Comparison of ENCODE assay signal across 20 cellular contexts in the genomic region with DNA sequence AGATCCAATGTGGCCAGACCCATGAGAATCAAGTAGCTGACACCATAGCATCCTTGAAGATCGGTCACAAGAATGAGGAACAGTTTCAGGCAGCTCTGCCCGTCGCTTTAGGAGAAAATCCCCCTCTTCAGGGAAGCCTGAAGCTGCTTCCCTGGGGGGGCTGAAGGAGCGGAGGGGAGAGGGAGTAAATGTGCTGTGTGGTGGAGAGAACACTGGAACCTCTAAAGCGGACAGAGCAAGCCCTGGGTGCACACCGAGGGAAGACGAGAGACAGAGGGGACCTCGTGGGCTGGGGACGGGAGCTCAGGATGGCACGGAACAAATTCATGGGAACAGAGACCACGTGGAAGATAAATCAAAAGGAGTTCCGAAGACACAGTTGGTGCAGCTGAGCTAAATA.
DNase-seq lines count a peak whose midpoint lies in the region; ATAC-seq lines count a peak whose summit lies in the region.
"Had no signal": no experiment of that assay in that cellular context is flagged by ENCODE, and none has a peak within 500 bp of the region (broad histone marks: within the 10 kb centered on the region; RNA-seq: fewer than 3 reads in every experiment).

No MANE protein-coding gene starts in this region.

- peaks cover 10% of the 10 kb centered on the region for H3K27me3 Mint-ChIP-seq in activated T-cell treated with anti-CD3 and anti-CD28 coated beads, Interleukin-2, amount 50 U/mL, for 24 hours
- H3K27me3 Mint-ChIP-seq in activated T-cell treated with anti-CD3 and anti-CD28 coated beads, Interleukin-2, amount 50 U/mL, for 72 hours (ENCODE audit: low read depth), result no peaks in the 10 kb centered on the region

- H3K9me3 Mint-ChIP-seq in activated T-cell treated with anti-CD3 and anti-CD28 coated beads, Interleukin-2, amount 50 U/mL, for 24 hours, result no peaks in the 10 kb centered on the region
- no peaks in the 10 kb centered on the region for H3K9me3 Mint-ChIP-seq in activated T-cell treated with anti-CD3 and anti-CD28 coated beads, Interleukin-2, amount 50 U/mL, for 72 hours

- no peak overlapping the region for H3K4me3 Mint-ChIP-seq in activated T-cell treated with anti-CD3 and anti-CD28 coated beads, Interleukin-2, amount 50 U/mL, for 24 hours
- no peak overlapping the region for H3K4me3 Mint-ChIP-seq in activated T-cell treated with anti-CD3 and anti-CD28 coated beads, Interleukin-2, amount 50 U/mL, for 72 hours
- H3K4me3 Mint-ChIP-seq: B cell had no signal

- intact Hi-C loops in sciatic nerve (cut with DNase I), result loop anchor here (1.0 kb wide), 1 partner anchor 33 kb away; no protein-coding TSS in a partner anchor

- no peak overlapping the region for H3K27ac Mint-ChIP-seq in activated T-cell treated with anti-CD3 and anti-CD28 coated beads, Interleukin-2, amount 50 U/mL, for 24 hours
- no peak overlapping the region for H3K27ac Mint-ChIP-seq in activated T-cell treated with anti-CD3 and anti-CD28 coated beads, Interleukin-2, amount 50 U/mL, for 72 hours
- H3K27ac Mint-ChIP-seq: B cell had no signal

- no peaks in the 10 kb centered on the region for H3K36me3 Mint-ChIP-seq in activated T-cell treated with anti-CD3 and anti-CD28 coated beads, Interleukin-2, amount 50 U/mL, for 24 hours (ENCODE audit: low read depth)
- no peaks in the 10 kb centered on the region for H3K36me3 Mint-ChIP-seq in activated T-cell treated with anti-CD3 and anti-CD28 coated beads, Interleukin-2, amount 50 U/mL, for 72 hours (ENCODE audit: insufficient read depth in 2 of 2)

- ATAC-seq in activated T-cell treated with anti-CD3 and anti-CD28 coated beads, Interleukin-2, amount 50 U/mL, for 72 hours (replicated peaks in 1 of 2), result no peak
- ATAC-seq in left lobe of liver (no peak), sciatic nerve (no peak)
- ATAC-seq: K562 had no signal

- H3K4me1 Mint-ChIP-seq in activated T-cell treated with anti-CD3 and anti-CD28 coated beads, Interleukin-2, amount 50 U/mL, for 24 hours (ENCODE audit: low read depth), result no peaks in the 10 kb centered on the region
- H3K4me1 Mint-ChIP-seq in activated T-cell treated with anti-CD3 and anti-CD28 coated beads, Interleukin-2, amount 50 U/mL, for 72 hours (ENCODE audit: low read depth), result no peaks in the 10 kb centered on the region
- H3K4me1 Mint-ChIP-seq: B cell had no signal

- DNase-seq in activated T-cell treated with anti-CD3 and anti-CD28 coated beads, Interleukin-2, amount 50 U/mL, for 24 hours, result peak; percentile 6
- DNase-seq in activated T-cell treated with anti-CD3 and anti-CD28 coated beads, Interleukin-2, amount 50 U/mL, for 72 hours, result no peak
- peak; percentile 16 for DNase-seq in left lobe of liver (ENCODE audit: low spot score)
- DNase-seq in sciatic nerve (ENCODE audit: low spot score), result peak; percentile 19
- no peak for DNase-seq in NCI-H2107 treated with DMSO at 0.1 percent for 48 hours (lab: John Stamatoyannopoulos, UW; ENCODE audit: unreplicated experiment)
- DNase-seq in hippocampal formation (lab: John Stamatoyannopoulos, UW), result no peak
- DNase-seq in NCI-H2171 treated with DMSO at 0.1 percent for 48 hours (lab: John Stamatoyannopoulos, UW), result no peak
- DNase-seq: DMS53, GDM1, GOT3, HCEC 1CT, MM.1S, NCI-H1092 treated with DMSO at 0.1 percent for 48 hours, NCI-H1436 treated with DMSO at 0.1 percent for 48 hours, NCI-H1930, NCI-H524 treated with DMSO at 0.1 percent for 48 hours, NCI-H82, SJCRH30 had no signal

Comparison
In these comparisons a context has a peak if more than half of its experiments do, and no peak if none do; other contexts are left out.
1. DNase-seq: peak in activated T-cell treated with anti-CD3 and anti-CD28 coated beads, Interleukin-2, amount 50 U/mL, for 24 hours (single experiment), left lobe of liver (single experiment) and sciatic nerve (single experiment); none in activated T-cell treated with anti-CD3 and anti-CD28 coated beads, Interleukin-2, amount 50 U/mL, for 72 hours (0 of 2), NCI-H2107 treated with DMSO at 0.1 percent for 48 hours (single experiment), hippocampal formation (0 of 2) and NCI-H2171 treated with DMSO at 0.1 percent for 48 hours (single experiment).